In the genomic region with DNA sequence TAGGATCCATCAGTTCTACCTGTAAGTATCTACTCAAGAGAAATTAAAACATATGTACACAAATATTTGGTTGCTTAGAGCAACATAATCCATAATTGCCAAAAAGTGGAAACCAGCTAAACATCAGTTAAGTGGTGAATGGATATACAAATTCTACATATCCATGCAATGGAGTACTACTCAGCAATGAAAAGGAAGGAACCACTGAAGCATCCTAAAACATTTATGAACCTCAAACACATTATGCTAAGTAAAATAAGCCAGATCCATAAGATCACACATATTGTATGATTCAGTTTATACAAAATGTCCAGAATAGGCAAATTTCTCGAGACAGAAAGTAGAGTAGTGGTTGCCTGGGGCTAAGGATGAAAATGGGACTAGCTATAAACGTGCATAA, we compare ENCODE assay signal across 36 cellular contexts.
"Had no signal": no experiment of that assay in that cellular context is flagged by ENCODE, and none has a peak within 500 bp of the region (broad histone marks: within the 10 kb centered on the region; RNA-seq: fewer than 3 reads in every experiment).

No MANE protein-coding gene starts in this region.

- FAIRE-seq: astrocyte, TTC549 had no signal

- H3K36me3 Mint-ChIP-seq: activated CD4-positive, alpha-beta memory T cell treated with anti-CD3 and anti-CD28 coated beads for 36 hours; activated naive CD4-positive, alpha-beta T cell treated with anti-CD3 and anti-CD28 coated beads, Interleukin-2, amount 50 U/mL, for 72 hours; activated naive CD8-positive, alpha-beta T cell treated with anti-CD3 and anti-CD28 coated beads for 36 hours had no signal

- ATAC-seq: activated CD8-positive, alpha-beta T cell treated with anti-CD3 and anti-CD28 coated beads for 36 hours; activated naive CD4-positive, alpha-beta T cell treated with anti-CD3 and anti-CD28 coated beads, Interleukin-2, amount 50 U/mL, for 72 hours; activated T-cell treated with anti-CD3 and anti-CD28 coated beads, Interleukin-2, amount 50 U/mL, for 4 hours; activated T-cell treated with anti-CD3 and anti-CD28 coated beads, Interleukin-2, amount 50 U/mL, for 72 hours; activated T-helper 17 cell treated with anti-CD3 and anti-CD28 coated beads, Interleukin-2, amount 50 U/mL, for 72 hours; body of pancreas had no signal

- H3K27me3 ChIP-seq: adrenal gland, body of pancreas, brain microvascular endothelial cell, breast epithelium had no signal

- DNase-seq: activated B cell treated with CpG ODN at 0.5 μM for 24 hours; activated CD4-positive, alpha-beta memory T cell treated with anti-CD3 and anti-CD28 coated beads for 36 hours; activated CD4-positive, alpha-beta T cell treated with anti-CD3 and anti-CD28 coated beads for 4 hours; activated CD4-positive, alpha-beta T cell treated with anti-CD3 and anti-CD28 coated beads, Interleukin-2, amount 10 ng/mL, durations not matched to agents 24 days and 14 days; activated CD4-positive, alpha-beta T cell treated with anti-CD3 and anti-CD28 coated beads, Interleukin-2, amount 50 U/mL, for 1 hour; activated CD4-positive, alpha-beta T cell treated with anti-CD3 and anti-CD28 coated beads, Interleukin-2, amount 50 U/mL, for 4 hours; activated CD4-positive, CD25-positive, alpha-beta regulatory T cell treated with anti-CD3 and anti-CD28 coated beads, Interleukin-2, amount 50 U/mL, for 72 hours; activated CD8-positive, alpha-beta memory T cell treated with anti-CD3 and anti-CD28 coated beads, Interleukin-2, amount 50 U/mL, for 4 hours; activated CD8-positive, alpha-beta T cell treated with anti-CD3 and anti-CD28 coated beads for 36 hours; activated effector memory CD4-positive, alpha-beta T cell treated with anti-CD3 and anti-CD28 coated beads, Interleukin-2, amount 50 U/mL, for 16 hours; activated gamma-delta T cell treated with Interleukin-2 at 50 U/mL for 16 hours; activated naive CD4-positive, alpha-beta T cell; activated naive CD4-positive, alpha-beta T cell treated with anti-CD3 and anti-CD28 coated beads for 36 hours; activated naive CD4-positive, alpha-beta T cell treated with anti-CD3 and anti-CD28 coated beads, Interleukin-2, amount 50 U/mL, for 16 hours; activated naive CD8-positive, alpha-beta T cell treated with anti-CD3 and anti-CD28 coated beads for 36 hours; activated T-cell treated with anti-CD3 and anti-CD28 coated beads for 4 hours; activated T-cell treated with anti-CD3 and anti-CD28 coated beads, Interleukin-2, amount 50 U/mL, for 1 hour; activated T-cell treated with anti-CD3 and anti-CD28 coated beads, Interleukin-2, amount 50 U/mL, for 4 hours; activated T-cell treated with anti-CD3 and anti-CD28 coated beads, Interleukin-2, amount 50 U/mL, for 72 hours; adrenal gland; amniotic stem cell; aorta; body of pancreas; brain microvascular endothelial cell; central memory CD4-positive, alpha-beta T cell; T-helper 2 cell; T-helper 9 cell had no signal

- H3K36me3 ChIP-seq: adrenal gland, brain microvascular endothelial cell, breast epithelium had no signal

- H3K4me3 ChIP-seq: adrenal gland, body of pancreas, breast epithelium had no signal

- H3K27ac Mint-ChIP-seq: activated B cell treated with CpG ODN at 0.5 μM for 24 hours; activated CD4-positive, alpha-beta memory T cell treated with anti-CD3 and anti-CD28 coated beads for 36 hours; activated CD4-positive, alpha-beta T cell treated with anti-CD3 and anti-CD28 coated beads, Interleukin-2, amount 10 ng/mL, durations not matched to agents 24 days and 14 days; activated CD8-positive, alpha-beta T cell treated with anti-CD3 and anti-CD28 coated beads for 36 hours; activated naive CD4-positive, alpha-beta T cell treated with anti-CD3 and anti-CD28 coated beads for 36 hours; activated naive CD4-positive, alpha-beta T cell treated with anti-CD3 and anti-CD28 coated beads, Interleukin-2, amount 50 U/mL, for 72 hours; activated naive CD8-positive, alpha-beta T cell treated with anti-CD3 and anti-CD28 coated beads for 36 hours; activated T-cell treated with anti-CD3 and anti-CD28 coated beads, Interleukin-2, amount 50 U/mL, for 72 hours; activated T-helper 1 cell treated with anti-CD3 and anti-CD28 coated beads, Interleukin-12 subunit alpha, Interleukin-12 subunit beta, Interleukin-2, Interleukin-4 antibody, amounts not matched to agents 30 ng/mL and 10 ng/mL and 1 ng/mL, durations not matched to agents 14 hours and 24 hours and 36 hours; activated T-helper 17 cell treated with anti-CD3 and anti-CD28 coated beads, Interleukin-2, amount 50 U/mL, for 72 hours; T-helper 1 cell treated with Interleukin-12 subunit alpha and Interleukin-12 subunit beta and Interleukin-4 antibody, amounts not matched to agents 30 μg/mL and 1 μg/mL, for 36 hours; T-helper 2 cell treated with Interferon-gamma antibody and Interleukin-4, amounts not matched to agents 5 μg/mL and 100 μg/mL, for 36 hours had no signal

- H3K27me3 Mint-ChIP-seq: activated T-helper 17 cell treated with anti-CD3 and anti-CD28 coated beads, Interleukin-2, amount 50 U/mL, for 72 hours had no signal

- H3K27ac ChIP-seq: adrenal gland, body of pancreas, brain microvascular endothelial cell, breast epithelium, VCaP had no signal

- H3K4me1 ChIP-seq: adrenal gland, body of pancreas, breast epithelium had no signal

- H3K4me3 Mint-ChIP-seq: activated B cell treated with CpG ODN at 0.5 μM for 24 hours; activated CD4-positive, alpha-beta memory T cell treated with anti-CD3 and anti-CD28 coated beads for 36 hours; activated CD4-positive, alpha-beta T cell treated with anti-CD3 and anti-CD28 coated beads, Interleukin-2, amount 10 ng/mL, durations not matched to agents 24 days and 14 days; activated CD8-positive, alpha-beta T cell treated with anti-CD3 and anti-CD28 coated beads for 36 hours; activated naive CD4-positive, alpha-beta T cell treated with anti-CD3 and anti-CD28 coated beads for 36 hours; activated naive CD8-positive, alpha-beta T cell treated with anti-CD3 and anti-CD28 coated beads for 36 hours; activated T-cell treated with anti-CD3 and anti-CD28 coated beads, Interleukin-2, amount 50 U/mL, for 4 hours; activated T-cell treated with anti-CD3 and anti-CD28 coated beads, Interleukin-2, amount 50 U/mL, for 72 hours; activated T-helper 1 cell treated with anti-CD3 and anti-CD28 coated beads, Interleukin-12 subunit alpha, Interleukin-12 subunit beta, Interleukin-2, Interleukin-4 antibody, amounts not matched to agents 30 ng/mL and 10 ng/mL and 1 ng/mL, durations not matched to agents 14 hours and 24 hours and 36 hours; activated T-helper 17 cell treated with anti-CD3 and anti-CD28 coated beads, Interleukin-2, amount 50 U/mL, for 72 hours; T-helper 1 cell treated with Interleukin-12 subunit alpha and Interleukin-12 subunit beta and Interleukin-4 antibody, amounts not matched to agents 30 μg/mL and 1 μg/mL, for 36 hours; T-helper 2 cell treated with Interferon-gamma antibody and Interleukin-4, amounts not matched to agents 5 μg/mL and 100 μg/mL, for 36 hours had no signal

- H3K9me3 ChIP-seq: adrenal gland, body of pancreas, breast epithelium had no signal

- H3K9me3 Mint-ChIP-seq: activated B cell treated with CpG ODN at 0.5 μM for 24 hours; activated CD4-positive, alpha-beta memory T cell treated with anti-CD3 and anti-CD28 coated beads for 36 hours; activated CD4-positive, alpha-beta T cell treated with anti-CD3 and anti-CD28 coated beads, Interleukin-2, amount 10 ng/mL, durations not matched to agents 24 days and 14 days; activated CD8-positive, alpha-beta T cell treated with anti-CD3 and anti-CD28 coated beads for 36 hours; activated naive CD4-positive, alpha-beta T cell treated with anti-CD3 and anti-CD28 coated beads for 36 hours; activated naive CD4-positive, alpha-beta T cell treated with anti-CD3 and anti-CD28 coated beads, Interleukin-2, amount 50 U/mL, for 72 hours; activated naive CD8-positive, alpha-beta T cell treated with anti-CD3 and anti-CD28 coated beads for 36 hours; activated T-cell treated with anti-CD3 and anti-CD28 coated beads, Interleukin-2, amount 50 U/mL, for 4 hours; activated T-cell treated with anti-CD3 and anti-CD28 coated beads, Interleukin-2, amount 50 U/mL, for 72 hours; activated T-helper 1 cell treated with anti-CD3 and anti-CD28 coated beads, Interleukin-12 subunit alpha, Interleukin-12 subunit beta, Interleukin-2, Interleukin-4 antibody, amounts not matched to agents 30 ng/mL and 10 ng/mL and 1 ng/mL, durations not matched to agents 14 hours and 24 hours and 36 hours; activated T-helper 17 cell treated with anti-CD3 and anti-CD28 coated beads, Interleukin-2, amount 50 U/mL, for 72 hours; T-helper 1 cell treated with Interleukin-12 subunit alpha and Interleukin-12 subunit beta and Interleukin-4 antibody, amounts not matched to agents 30 μg/mL and 1 μg/mL, for 36 hours; T-helper 2 cell treated with Interferon-gamma antibody and Interleukin-4, amounts not matched to agents 5 μg/mL and 100 μg/mL, for 36 hours had no signal
